8 cellular contexts compared by ENCODE assay signal in the genomic region with DNA sequence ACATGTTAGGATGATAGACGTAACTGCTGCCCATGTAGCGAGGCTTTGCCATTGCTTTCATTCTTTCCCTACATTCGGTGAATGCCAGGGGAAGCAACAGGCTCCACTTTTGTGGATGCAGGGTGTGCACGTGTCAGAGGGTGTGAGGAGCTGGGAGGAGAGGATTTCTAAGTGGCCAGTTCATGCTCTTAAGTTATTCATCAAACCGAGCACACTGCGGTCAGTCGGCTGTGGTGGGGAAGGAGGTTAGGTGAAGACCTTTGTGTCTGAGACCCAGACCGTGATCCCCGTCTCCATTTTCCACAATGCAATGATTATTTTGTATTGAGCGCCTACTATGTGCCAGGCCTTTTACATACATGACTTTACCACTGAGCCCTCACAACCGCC.
DNase-seq lines count a peak whose midpoint lies in the region; ATAC-seq, FAIRE-seq and TF ChIP-seq lines count a peak whose summit lies in the region.

No MANE protein-coding gene starts in this region.

- no peaks in the 10 kb centered on the region for H3K27me3 ChIP-seq in bronchial epithelial cell (ENCODE audit: control insufficient read depth, insufficient read depth, low read length)
- no peaks in the 10 kb centered on the region for H3K27me3 ChIP-seq in lung (ENCODE audit: control insufficient read depth, insufficient read depth)
- H3K27me3 ChIP-seq in aorta (ENCODE audit: control insufficient read depth in 1 of 2, insufficient read depth in 2 of 2, low read length in 1 of 2): no peaks in the 10 kb centered on the region

- H3K4me3 Mint-ChIP-seq in activated naive CD4-positive, alpha-beta T cell treated with anti-CD3 and anti-CD28 coated beads, Interleukin-2, amount 50 U/mL, for 24 hours: peak overlapping the region; percentile 64

- H3K9me3 ChIP-seq in lung (ENCODE audit: control insufficient read depth in 2 of 2, insufficient read depth in 1 of 2, low read length in 1 of 2): no peaks in the 10 kb centered on the region
- no peaks in the 10 kb centered on the region for H3K9me3 ChIP-seq in aorta (ENCODE audit: control insufficient read depth, low read length)

- intact Hi-C loops in aorta (cut with DNase I): loop anchor here in 1 of 2 donors (5.0 kb wide), 1 partner anchor 301 kb away; no protein-coding TSS in a partner anchor

- no peaks in the 10 kb centered on the region for H3K36me3 Mint-ChIP-seq in activated naive CD4-positive, alpha-beta T cell treated with anti-CD3 and anti-CD28 coated beads, Interleukin-2, amount 50 U/mL, for 24 hours

- H3K27me3 Mint-ChIP-seq in activated naive CD4-positive, alpha-beta T cell treated with anti-CD3 and anti-CD28 coated beads, Interleukin-2, amount 50 U/mL, for 24 hours: peaks cover 33% of the 10 kb centered on the region

- H3K9me3 Mint-ChIP-seq in activated naive CD4-positive, alpha-beta T cell treated with anti-CD3 and anti-CD28 coated beads, Interleukin-2, amount 50 U/mL, for 24 hours: no peaks in the 10 kb centered on the region

- H3K27ac ChIP-seq in lung (ENCODE audit: low read depth in 1 of 2, low read length in 1 of 2) (peak overlapping the region in 1 of 2 donors; percentile 79), aorta (ENCODE audit: low read depth in 1 of 2, low read length in 2 of 2) (peak overlapping the region in 1 of 2 donors; percentile 31), RWPE1 (no peak overlapping the region)

- H3K4me1 ChIP-seq in lung (ENCODE audit: control insufficient read depth in 2 of 2, insufficient read depth in 2 of 2, low read length in 2 of 2) (no peaks in the 10 kb centered on the region), aorta (ENCODE audit: control insufficient read depth in 1 of 2, insufficient read depth in 2 of 2, low read length in 2 of 2) (no peaks in the 10 kb centered on the region)

- no peaks in the 10 kb centered on the region for H3K36me3 ChIP-seq in bronchial epithelial cell (ENCODE audit: control insufficient read depth, insufficient read depth, low read length)
- no peaks in the 10 kb centered on the region for H3K36me3 ChIP-seq in lung (ENCODE audit: control insufficient read depth in 2 of 2, insufficient read depth in 2 of 2, low read length in 2 of 2)
- H3K36me3 ChIP-seq in aorta (ENCODE audit: control insufficient read depth in 1 of 2, insufficient read depth in 2 of 2, low read length in 1 of 2): no peaks in the 10 kb centered on the region

- H3K4me3 ChIP-seq in bronchial epithelial cell (ENCODE audit: low read depth, low read length) (peak overlapping the region; percentile 85), lung (peak overlapping the region; percentile 30), aorta (ENCODE audit: low read length in 2 of 2) (peak overlapping the region; percentile 30 to 98)

- POLR2A ChIA-PET in RWPE1 (lab: Yijun Ruan, JAX; ENCODE audit: low non-redundant PET): no interaction called here

- peaks cover 14% of the 10 kb centered on the region for H3K4me1 Mint-ChIP-seq in activated naive CD4-positive, alpha-beta T cell treated with anti-CD3 and anti-CD28 coated beads, Interleukin-2, amount 50 U/mL, for 24 hours

- CTCF ChIA-PET in RWPE1 (lab: Yijun Ruan, JAX): interaction anchor here (1.0 kb wide), 1 partner anchor 16 kb away, joined by 3 read pairs; no protein-coding TSS in a partner anchor

- WGBS in lung, 2 donors: 37 to 53% methylated on average over 11 of the region's 11 CpGs
- 19 to 23% methylated on average over 11 of the region's 11 CpGs for WGBS in aorta, 2 donors

- ATAC-seq in lung (ENCODE audit: insufficient read depth, low FRiP score) (no peak), aorta (ENCODE audit: low FRiP score) (peak; percentile 51), GM21737 (IDR thresholded peaks at IDR 0.05; ENCODE audit: unreplicated experiment) (no peak)

- H3K27ac Mint-ChIP-seq in activated naive CD4-positive, alpha-beta T cell treated with anti-CD3 and anti-CD28 coated beads, Interleukin-2, amount 50 U/mL, for 24 hours: no peak overlapping the region

- DNase-seq in activated naive CD4-positive, alpha-beta T cell treated with anti-CD3 and anti-CD28 coated beads, Interleukin-2, amount 50 U/mL, for 16 hours: no peak
- DNase-seq in bronchial epithelial cell (ENCODE audit: low read depth) (no peak), lung (ENCODE audit: low spot score) (peak; percentile 50), aorta (peak; percentile 57 to 80), T1000 (lab: John Stamatoyannopoulos, UW) (no peak), RWPE1 (ENCODE audit: low spot score) (no peak)

- no peak for TF ChIP-seq CTCF in bronchial epithelial cell (IDR thresholded peaks at IDR 0.05; ENCODE audit: insufficient read depth, low read length, severe bottlenecking)
- TF ChIP-seq CTCF in lung (IDR thresholded peaks at IDR 0.05; ENCODE audit: control extremely low read depth, extremely low read depth): no peak
- no peak for TF ChIP-seq CTCF in RWPE1 (conservative IDR thresholded peaks at IDR 0.05; ENCODE audit: low read depth)

- peak; percentile 66 for FAIRE-seq in bronchial epithelial cell (lab: Jason Lieb, UNC)

Comparison
In these comparisons a context has a peak if more than half of its experiments do, and no peak if none do; other contexts are left out.
1. DNase-seq: peak in lung (single experiment) and aorta (2 of 2); none in activated naive CD4-positive, alpha-beta T cell treated with anti-CD3 and anti-CD28 coated beads, Interleukin-2, amount 50 U/mL, for 16 hours (single experiment), bronchial epithelial cell (single experiment), T1000 (single experiment) and RWPE1 (single experiment).
2. H3K4me3 ChIP-seq: peak in every context shown above with its lines; median percentile 85 in bronchial epithelial cell; 64 in aorta; 30 in lung.